8 cellular contexts compared by ENCODE assay signal in the genomic region with DNA sequence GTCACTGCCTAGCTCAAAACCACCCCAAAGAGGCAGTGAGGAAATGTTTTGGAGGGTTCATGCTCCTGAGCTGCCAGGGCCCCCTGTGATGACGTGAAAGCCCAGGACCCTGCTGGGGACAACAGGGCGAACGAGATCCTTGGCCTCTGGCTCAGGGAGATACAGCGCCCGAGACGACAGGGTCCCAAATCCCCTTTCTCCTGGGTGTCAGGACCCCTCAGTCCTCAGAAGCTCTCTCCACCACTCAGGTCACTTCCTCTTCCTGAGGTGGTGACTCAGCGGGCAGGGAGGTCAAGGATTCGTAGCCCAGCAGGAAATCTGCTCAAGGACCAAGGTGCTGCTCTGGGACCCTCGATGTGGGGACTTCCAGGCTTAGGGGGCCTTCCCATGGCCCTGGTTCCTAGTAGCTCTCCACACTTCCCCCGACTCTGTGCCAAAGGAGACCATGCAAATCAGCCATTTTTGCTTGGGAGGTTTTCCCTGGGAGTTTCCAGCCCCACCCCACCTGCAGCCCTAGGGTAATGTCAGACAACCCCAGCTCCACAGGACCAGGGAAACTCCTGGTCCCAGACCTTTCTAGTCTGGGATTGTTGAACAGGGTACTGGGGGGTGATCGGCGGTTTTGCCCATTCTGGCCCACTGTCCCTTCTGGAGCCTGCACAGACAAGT. TPM values are rescaled to one million over a fixed set of nuclear protein-coding genes. Genes with fewer than 3 reads are reported as not detected.
DNase-seq lines count a peak whose midpoint lies in the region; ATAC-seq, FAIRE-seq and TF ChIP-seq lines count a peak whose summit lies in the region.

No MANE protein-coding gene starts in this region.

- H3K36me3 ChIP-seq in A673 (ENCODE audit: insufficient read depth, low read length, poor library complexity, severe bottlenecking) (no peaks in the 10 kb centered on the region), HUES6 (ENCODE audit: control insufficient read depth, insufficient read depth, low read length) (peaks cover 4% of the 10 kb centered on the region; the same call in 1 of the 2 replicates), GM12878 (ENCODE audit: control insufficient read depth in 2 of 2, insufficient read depth in 2 of 2, low read length in 1 of 2) (no peaks in the 10 kb centered on the region; a peak in 1 of 4 replicates), mesodermal cell (ENCODE audit: control insufficient read depth, insufficient read depth, low read length) (peaks cover 32% of the 10 kb centered on the region), Karpas-422 (ENCODE audit: insufficient read depth, low read length) (no peaks in the 10 kb centered on the region)

- in situ Hi-C loops in GM12878 (cut with MboI): no loop called here

- TF ChIP-seq CTCF in A673 (conservative IDR thresholded peaks at IDR 0.05; ENCODE audit: low read depth, low read length) (no peak), GM12878 (IDR thresholded peaks at IDR 0.05 in 2 of 3, conservative IDR thresholded peaks at IDR 0.05 in 1 of 3; ENCODE audit: control insufficient read depth in 2 of 3, extremely low read depth in 1 of 3, insufficient read depth in 1 of 3, low read depth in 3 of 3, low read length in 3 of 3) (no peak)

- 50% methylated on average over 12 of the region's 12 CpGs for WGBS in GM12878 (ENCODE audit: insufficient coverage, insufficient replicate concordance, low lambda C conversion rate, missing lambda C conversion rate)
- 34 to 37% methylated on average over 11 of the region's 12 CpGs for WGBS in mesodermal cell (ENCODE audit: insufficient coverage in 2 of 2), 2 experiments

- H3K27ac ChIP-seq in A673 (ENCODE audit: low read depth, low read length, poor library complexity, severe bottlenecking) (peak overlapping the region; percentile 88), HUES6 (ENCODE audit: low read depth, low read length) (peak overlapping the region; percentile 92), GM12878 (ENCODE audit: control insufficient read depth, insufficient read depth) (peak overlapping the region; percentile 69), mesodermal cell (ENCODE audit: low read depth, low read length, severe bottlenecking) (peak overlapping the region; percentile 100), Karpas-422 (ENCODE audit: low read length) (no peak overlapping the region)

- intact Hi-C loops in A673 (cut with micrococcal nuclease; ENCODE audit: unreplicated experiment): no loop called here
- intact Hi-C loops in GM12878 (cut with micrococcal nuclease; ENCODE audit: unreplicated experiment): no loop called here

- no TSS peak for BruUV-seq in A673 (replicated peaks; lab: Mats Ljungman, UMichigan)
- BruUV-seq in GM12878 (replicated peaks; lab: Mats Ljungman, UMichigan): no TSS peak

- no peak for TF ChIP-seq POLR2A in GM12878 (IDR thresholded peaks at IDR 0.05; ENCODE audit: low read depth, low read length)

- no peaks in the 10 kb centered on the region for H3K9me2 ChIP-seq in Karpas-422 (replicated peaks; ENCODE audit: insufficient read depth, low read length)

- H3K9me3 ChIP-seq in A673 (ENCODE audit: low read depth, low read length, poor library complexity, severe bottlenecking) (no peaks in the 10 kb centered on the region), HUES6 (ENCODE audit: control insufficient read depth, insufficient read depth, low read depth, low read length) (no peaks in the 10 kb centered on the region), GM12878 (replicated peaks; ENCODE audit: control insufficient read depth, insufficient read depth, low read length) (no peaks in the 10 kb centered on the region), mesodermal cell (ENCODE audit: control insufficient read depth, low read length) (no peaks in the 10 kb centered on the region), Karpas-422 (ENCODE audit: low read length) (no peaks in the 10 kb centered on the region)

- peak overlapping the region; percentile 46; the same call in 1 of the 2 replicates for H2AFZ ChIP-seq in GM12878 (ENCODE audit: control insufficient read depth, low read depth, low read length)
- H2AFZ ChIP-seq in Karpas-422 (ENCODE audit: low read length): no peak overlapping the region

- POLR2A ChIA-PET in A673 (lab: Charles Lee; ENCODE audit: low non-redundant PET): no interaction called here
- POLR2A ChIA-PET in GM12878 (lab: Charles Lee): interaction anchor here (0.8 to 9.3 kb wide), 10 partner anchors 12 to 143 kb away, joined by 3 to 105 read pairs (median 6); a partner anchor contains a TSS

- SMC1A ChIA-PET in GM12878 (lab: Charles Lee; ENCODE audit: uncharacterized antibody, unreplicated experiment): interaction anchor here (0.9 to 10.3 kb wide), 11 partner anchors 15 to 124 kb away, joined by 3 to 185 read pairs (median 3); a partner anchor contains a TSS

- TF ChIP-seq EP300 in GM12878 (IDR thresholded peaks at IDR 0.05; ENCODE audit: borderline replicate concordance in 1 of 2, control insufficient read depth in 1 of 2, low read depth in 2 of 2, low read length in 2 of 2): no peak

- H3K27me3 ChIP-seq in A673 (replicated peaks; ENCODE audit: insufficient read depth, low read depth, low read length, poor library complexity): no peaks in the 10 kb centered on the region
- H3K27me3 ChIP-seq in HUES6 (ENCODE audit: control insufficient read depth, insufficient read depth, low read length): no peaks in the 10 kb centered on the region; the same call in 1 of the 2 replicates
- no peaks in the 10 kb centered on the region for H3K27me3 ChIP-seq in GM12878 (replicated peaks in 1 of 2; ENCODE audit: control insufficient read depth in 2 of 2, insufficient read depth in 2 of 2, low read length in 1 of 2)
- H3K27me3 ChIP-seq in Karpas-422 (ENCODE audit: low read length): no peaks in the 10 kb centered on the region

- H4K20me1 ChIP-seq in GM12878 (ENCODE audit: control insufficient read depth, insufficient read depth) (no peaks in the 10 kb centered on the region), Karpas-422 (ENCODE audit: insufficient read depth, low read depth, low read length) (no peaks in the 10 kb centered on the region)

- DNase-seq in A673 (ENCODE audit: low spot score) (no peak), GM12878 (ENCODE audit: low read depth, low spot score) (peak; percentile 43), 8988T (no peak), Karpas-422 (no peak)

- RAD21 ChIA-PET in GM12878 (lab: Charles Lee; ENCODE audit: unreplicated experiment): interaction anchor here (0.5 to 9.9 kb wide), 10 partner anchors 13 to 135 kb away, joined by 3 to 169 read pairs (median 6); a partner anchor contains a TSS

- H3K4me3 ChIP-seq in A673 (ENCODE audit: low read depth, low read length, poor library complexity, severe bottlenecking) (no peak overlapping the region), HUES6 (ENCODE audit: low read depth, low read length) (peak overlapping the region; percentile 43), GM12878 (peak overlapping the region; percentile 15; the same call in 1 of the 2 replicates), mesodermal cell (ENCODE audit: extremely low read depth, insufficient read depth, low read length, poor library complexity, severe bottlenecking) (no peak overlapping the region), Karpas-422 (ENCODE audit: low read length) (no peak overlapping the region)

- CTCF ChIA-PET in A673 (lab: Charles Lee) (interaction anchor here (1.3 to 1.5 kb wide), 2 partner anchors 15 kb away, joined by 4 to 7 read pairs; no protein-coding TSS in a partner anchor), GM12878 (lab: Yijun Ruan, JAX) (interaction anchor here (0.5 to 13.2 kb wide), 17 partner anchors 8 to 279 kb away, joined by 3 to 330 read pairs (median 4); a partner anchor contains a TSS)

- no peak for TF ChIP-seq RAD21 in GM12878 (IDR thresholded peaks at IDR 0.05; ENCODE audit: insufficient read depth, low read depth, low read length)

- peaks cover 97% of the 10 kb centered on the region for H3K4me1 ChIP-seq in A673 (ENCODE audit: insufficient read depth, low read length, poor library complexity, severe bottlenecking)
- peaks cover 86% of the 10 kb centered on the region for H3K4me1 ChIP-seq in HUES6 (ENCODE audit: control insufficient read depth, insufficient read depth, low read length)
- peaks cover 51% of the 10 kb centered on the region for H3K4me1 ChIP-seq in GM12878 (ENCODE audit: control insufficient read depth, insufficient read depth, low read length)
- H3K4me1 ChIP-seq in mesodermal cell (ENCODE audit: control insufficient read depth, insufficient read depth, low read length, poor library complexity, severe bottlenecking): peaks cover 92% of the 10 kb centered on the region
- H3K4me1 ChIP-seq in Karpas-422 (ENCODE audit: low read length): peaks cover 34% of the 10 kb centered on the region

- H3K79me2 ChIP-seq in GM12878 (ENCODE audit: control insufficient read depth, insufficient read depth, low read length): peaks cover 2% of the 10 kb centered on the region; the same call in 1 of the 2 replicates
- H3K79me2 ChIP-seq in Karpas-422 (ENCODE audit: low read length): no peaks in the 10 kb centered on the region

- H3K9ac ChIP-seq in HUES6 (ENCODE audit: low read length) (peak overlapping the region; percentile 93), GM12878 (ENCODE audit: control insufficient read depth, insufficient read depth, low read length) (peak overlapping the region; percentile 49), Karpas-422 (ENCODE audit: low read length) (no peak overlapping the region)

- peak; percentile 56 for FAIRE-seq in GM12878 (lab: Jason Lieb, UNC)

- peak; percentile 14 for ATAC-seq in GM12878
- ATAC-seq in GM19395 (IDR thresholded peaks at IDR 0.05; ENCODE audit: unreplicated experiment): no peak
- no peak for ATAC-seq in HG02870 (IDR thresholded peaks at IDR 0.05; ENCODE audit: unreplicated experiment)

- H3K4me2 ChIP-seq in GM12878 (ENCODE audit: control insufficient read depth, insufficient read depth) (peak overlapping the region; percentile 36), Karpas-422 (ENCODE audit: low read depth, low read length, poor library complexity, severe bottlenecking) (no peak overlapping the region)

RNA-seq across cellular contexts. Expression of a gene that starts 12.8 kb away (rescaled TPM):
- total RNA-seq in A673 (2021) (49.9 and 64.0 TPM in 2 replicates), GM12878 (2014; rRNA removed) (1.5 and 1.9 TPM in 2 replicates), GM12878 (2014; rRNA removed; fragmentation: Illumina TruSeq; extraction: Trizol) (0.92 and 1.9 TPM in 2 replicates), GM12878 (2021) (15.9 and 18.4 TPM in 2 replicates)
- total RNA-seq in GM12878 (2013; cell fraction: nucleolus; rRNA removed): 9.2 and 11.3 TPM in 2 replicates
- polyA plus RNA-seq in GM12878 (2011; ENCODE audit: low read depth): 2.2 TPM
- polyA plus RNA-seq in GM12878 (2011; rRNA removed) (0.67 and 0.84 TPM in 2 replicates), GM12878 (2014; fragmentation: Illumina TruSeq; extraction: Trizol) (1.1 and 6.0 TPM in 2 replicates), GM12878 (2014; fragmentation: Nextera tagmentation; extraction: Ambion mirVana) (under 1 TPM; 0.04 to 0.11 TPM), GM12878 (2014; rRNA removed) (6.1 and 8.0 TPM in 2 replicates), GM12878 (2016; fragmentation: Nextera tagmentation; extraction: Ambion mirVana) (under 1 TPM; 0.53 to 0.87 TPM)
- polyA plus RNA-seq in GM12878 (2011; cell fraction: cytosol; rRNA removed): 0.78 and 1.1 TPM in 2 replicates
- 4.7 and 6.3 TPM in 2 replicates for polyA plus RNA-seq in GM12878 (2011; cell fraction: nucleus; rRNA removed)
- 8.6 and 8.9 TPM in 2 replicates for polyA plus RNA-seq in GM12878 (2012)
- polyA minus RNA-seq in GM12878 (2011; rRNA and poly(A)+ RNA removed): 0.59 and 3.8 TPM in 2 replicates
- 3.3 and 4.4 TPM in 2 replicates for polyA minus RNA-seq in GM12878 (2011; cell fraction: cytosol; rRNA and poly(A)+ RNA removed)
- polyA minus RNA-seq in GM12878 (2011; cell fraction: nucleus; rRNA and poly(A)+ RNA removed): 3.7 and 7.4 TPM in 2 replicates
- 31.3 TPM for polyA plus RNA-seq in mesodermal cell (2013, experiment 1 of 2)
- polyA plus RNA-seq in mesodermal cell (2013, experiment 2 of 2): 31.9 TPM
- total RNA-seq in Karpas-422 (2014; rRNA removed; shearing (Covaris generic); ENCODE audit: low replicate concordance): 0.18 and 0.56 TPM in 2 replicates

RNA-seq across cellular contexts. Expression of a gene that starts 29.2 kb away (rescaled TPM):
- total RNA-seq in A673 (2021): not detected in 2 replicates
- 2.3 and 2.7 TPM in 2 replicates for total RNA-seq in GM12878 (2013; cell fraction: nucleolus; rRNA removed)
- 0.27 and 0.56 TPM in 2 replicates for total RNA-seq in GM12878 (2014; rRNA removed)
- 0.18 and 0.22 TPM in 2 replicates for total RNA-seq in GM12878 (2014; rRNA removed; fragmentation: Illumina TruSeq; extraction: Trizol)
- total RNA-seq in GM12878 (2021): 0.44 and 0.45 TPM in 2 replicates
- 1.7 TPM for polyA plus RNA-seq in GM12878 (2011; ENCODE audit: low read depth)
- 0.10 and 0.14 TPM in 2 replicates for polyA plus RNA-seq in GM12878 (2011; rRNA removed)
- 0.36 and 0.43 TPM in 2 replicates for polyA plus RNA-seq in GM12878 (2011; cell fraction: cytosol; rRNA removed)
- polyA plus RNA-seq in GM12878 (2011; cell fraction: nucleus; rRNA removed): 0.38 and 0.45 TPM in 2 replicates
- polyA plus RNA-seq in GM12878 (2012): 3.2 and 3.5 TPM in 2 replicates
- 0.06 and 0.15 TPM in 2 replicates for polyA plus RNA-seq in GM12878 (2014; fragmentation: Illumina TruSeq; extraction: Trizol)
- under 1 TPM; 0.03 to 0.11 TPM for polyA plus RNA-seq in GM12878 (2014; fragmentation: Nextera tagmentation; extraction: Ambion mirVana)
- 0.15 and 0.28 TPM in 2 replicates for polyA plus RNA-seq in GM12878 (2014; rRNA removed)
- under 1 TPM; 0.44 to 0.63 TPM for polyA plus RNA-seq in GM12878 (2016; fragmentation: Nextera tagmentation; extraction: Ambion mirVana)
- 0.59 and 0.88 TPM in 2 replicates for polyA minus RNA-seq in GM12878 (2011; rRNA and poly(A)+ RNA removed)
- 0.21 TPM in 1 of 2 replicates, not detected in the other for polyA minus RNA-seq in GM12878 (2011; cell fraction: cytosol; rRNA and poly(A)+ RNA removed)
- polyA minus RNA-seq in GM12878 (2011; cell fraction: nucleus; rRNA and poly(A)+ RNA removed): 0.36 and 0.38 TPM in 2 replicates
- not detected for polyA plus RNA-seq in mesodermal cell (2013, experiment 1 of 2)
- polyA plus RNA-seq in mesodermal cell (2013, experiment 2 of 2): not detected
- 0.71 and 1.2 TPM in 2 replicates for total RNA-seq in Karpas-422 (2014; rRNA removed; shearing (Covaris generic); ENCODE audit: low replicate concordance)

RNA-seq across cellular contexts. Expression of a gene that starts 43.2 kb away (rescaled TPM):
- total RNA-seq in A673 (2021) (not detected in 2 replicates), GM12878 (2014; rRNA removed) (not detected in 2 replicates), GM12878 (2014; rRNA removed; fragmentation: Illumina TruSeq; extraction: Trizol) (not detected in 2 replicates), GM12878 (2021) (0.31 TPM in 1 of 2 replicates, not detected in the other)
- total RNA-seq in GM12878 (2013; cell fraction: nucleolus; rRNA removed): 0.64 and 1.3 TPM in 2 replicates
- polyA plus RNA-seq in GM12878 (2011; ENCODE audit: low read depth): 0.46 TPM
- polyA plus RNA-seq in GM12878 (2011; rRNA removed) (0.37 and 1.0 TPM in 2 replicates), GM12878 (2014; fragmentation: Illumina TruSeq; extraction: Trizol) (0.07 TPM in 1 of 2 replicates, not detected in the other), GM12878 (2014; fragmentation: Nextera tagmentation; extraction: Ambion mirVana) (not detected), GM12878 (2014; rRNA removed) (0.20 TPM in 1 of 2 replicates, not detected in the other), GM12878 (2016; fragmentation: Nextera tagmentation; extraction: Ambion mirVana) (not detected)
- 1.5 and 2.7 TPM in 2 replicates for polyA plus RNA-seq in GM12878 (2011; cell fraction: cytosol; rRNA removed)
- polyA plus RNA-seq in GM12878 (2011; cell fraction: nucleus; rRNA removed): 1.7 and 2.6 TPM in 2 replicates
- 1.0 and 1.8 TPM in 2 replicates for polyA plus RNA-seq in GM12878 (2012)
- polyA minus RNA-seq in GM12878 (2011; rRNA and poly(A)+ RNA removed): 0.73 and 1.4 TPM in 2 replicates
- not detected in 2 replicates for polyA minus RNA-seq in GM12878 (2011; cell fraction: cytosol; rRNA and poly(A)+ RNA removed)
- 0.24 TPM in 1 of 2 replicates, not detected in the other for polyA minus RNA-seq in GM12878 (2011; cell fraction: nucleus; rRNA and poly(A)+ RNA removed)
- polyA plus RNA-seq in mesodermal cell (2013, experiment 1 of 2): not detected
- 0.35 TPM for polyA plus RNA-seq in mesodermal cell (2013, experiment 2 of 2)
- not detected in 2 replicates for total RNA-seq in Karpas-422 (2014; rRNA removed; shearing (Covaris generic); ENCODE audit: low replicate concordance)

RNA-seq across cellular contexts. Expression of a gene that starts 58.7 kb away (rescaled TPM):
- total RNA-seq in A673 (2021) (not detected in 2 replicates), GM12878 (2014; rRNA removed) (not detected in 2 replicates), GM12878 (2014; rRNA removed; fragmentation: Illumina TruSeq; extraction: Trizol) (not detected in 2 replicates), GM12878 (2021) (not detected in 2 replicates)
- not detected in 2 replicates for total RNA-seq in GM12878 (2013; cell fraction: nucleolus; rRNA removed)
- not detected for polyA plus RNA-seq in GM12878 (2011; ENCODE audit: low read depth)
- polyA plus RNA-seq in GM12878 (2011; rRNA removed) (not detected in 2 replicates), GM12878 (2014; fragmentation: Illumina TruSeq; extraction: Trizol) (not detected in 2 replicates), GM12878 (2014; fragmentation: Nextera tagmentation; extraction: Ambion mirVana) (not detected), GM12878 (2014; rRNA removed) (not detected in 2 replicates), GM12878 (2016; fragmentation: Nextera tagmentation; extraction: Ambion mirVana) (not detected)
- polyA plus RNA-seq in GM12878 (2011; cell fraction: cytosol; rRNA removed): not detected in 2 replicates
- not detected in 2 replicates for polyA plus RNA-seq in GM12878 (2011; cell fraction: nucleus; rRNA removed)
- polyA plus RNA-seq in GM12878 (2012): not detected in 2 replicates
- polyA minus RNA-seq in GM12878 (2011; rRNA and poly(A)+ RNA removed): not detected in 2 replicates
- not detected in 2 replicates for polyA minus RNA-seq in GM12878 (2011; cell fraction: cytosol; rRNA and poly(A)+ RNA removed)
- not detected in 2 replicates for polyA minus RNA-seq in GM12878 (2011; cell fraction: nucleus; rRNA and poly(A)+ RNA removed)
- not detected for polyA plus RNA-seq in mesodermal cell (2013, experiment 1 of 2)
- not detected for polyA plus RNA-seq in mesodermal cell (2013, experiment 2 of 2)
- not detected in 2 replicates for total RNA-seq in Karpas-422 (2014; rRNA removed; shearing (Covaris generic); ENCODE audit: low replicate concordance)

Comparison
In these comparisons a context has a peak if more than half of its experiments do, and no peak if none do; other contexts are left out.
1. H3K4me3 ChIP-seq: peak in HUES6 (single experiment) and GM12878 (single experiment); none in A673 (single experiment), mesodermal cell (single experiment) and Karpas-422 (single experiment).